ENCODE assay signal across 13 cellular contexts in genomic region chr15:68637755-68638405, GRCh38. TPM values are rescaled to one million over a fixed set of nuclear protein-coding genes. Genes with fewer than 3 reads are reported as not detected.
DNase-seq lines count a peak whose midpoint lies in the region; TF ChIP-seq lines count a peak whose summit lies in the region.
"Had no signal": no experiment of that assay in that cellular context is flagged by ENCODE, and none has a peak within 500 bp of the region (broad histone marks: within the 10 kb centered on the region; RNA-seq: fewer than 3 reads in every experiment).

No MANE protein-coding gene starts in this region.

- no peak overlapping the region for H3K4me3 ChIP-seq in ACC112 (ENCODE audit: low read depth, low read length)
- no peak overlapping the region for H3K4me3 ChIP-seq in esophagus muscularis mucosa

- H3K27ac ChIP-seq in ACC112 (ENCODE audit: low read depth, low read length) (peak overlapping the region; percentile 88), esophagus muscularis mucosa (replicated peaks in 1 of 4) (peak overlapping the region; percentile 32 to 62 (median 48))

- peaks cover 62% of the 10 kb centered on the region for H3K4me1 ChIP-seq in ACC112 (ENCODE audit: control insufficient read depth, insufficient read depth, low read length, unreplicated experiment)
- peaks cover 40 to 66% (median 62%) of the 10 kb centered on the region in 4 donors for H3K4me1 ChIP-seq in esophagus muscularis mucosa

- H3K27me3 Mint-ChIP-seq in nephron (ENCODE audit: low read depth) = peaks cover 2% of the 10 kb centered on the region
- H3K27me3 Mint-ChIP-seq: natural killer cell treated with Interleukin-12 subunit alpha and Interleukin-12 subunit beta and Interleukin-15 and Interleukin-18, amount 100 ng/mL, for 72 hours had no signal

- H3K27me3 ChIP-seq in ACC112 (ENCODE audit: insufficient read depth, low read length) (no peaks in the 10 kb centered on the region), esophagus muscularis mucosa (no peaks in the 10 kb centered on the region)

- intact Hi-C loops in esophagus muscularis mucosa (cut with DNase I) = loop anchor here (10.0 kb wide), 1 partner anchor 53 kb away; no protein-coding TSS in a partner anchor

- H3K27ac Mint-ChIP-seq in nephron = peak overlapping the region; percentile 98 to 99 (median 98)
- H3K27ac Mint-ChIP-seq: natural killer cell treated with Interleukin-12 subunit alpha and Interleukin-12 subunit beta and Interleukin-15 and Interleukin-18, amount 100 ng/mL, for 72 hours; WTC11 had no signal

- peaks cover 78% of the 10 kb centered on the region for H3K4me1 Mint-ChIP-seq in nephron

- no peak for TF ChIP-seq CTCF in esophagus muscularis mucosa (IDR thresholded peaks at IDR 0.05)
- TF ChIP-seq CTCF in nephron (IDR thresholded peaks at IDR 0.05; ENCODE audit: unreplicated experiment in 3 of 3) = no peak

- no peaks in the 10 kb centered on the region for H3K9me3 ChIP-seq in esophagus muscularis mucosa

- H3K4me3 Mint-ChIP-seq in nephron = peak overlapping the region; percentile 24 to 57 (median 44)
- H3K4me3 Mint-ChIP-seq: natural killer cell treated with Interleukin-12 subunit alpha and Interleukin-12 subunit beta and Interleukin-15 and Interleukin-18, amount 100 ng/mL, for 72 hours; WTC11 had no signal

- TF ChIP-seq EP300 in esophagus muscularis mucosa (IDR thresholded peaks at IDR 0.05) = no peak

- no peaks in the 10 kb centered on the region for H3K36me3 Mint-ChIP-seq in nephron (ENCODE audit: low read depth)
- H3K36me3 Mint-ChIP-seq: natural killer cell treated with Interleukin-12 subunit alpha and Interleukin-12 subunit beta and Interleukin-15 and Interleukin-18, amount 100 ng/mL, for 72 hours; WTC11 had no signal

- no peak for TF ChIP-seq POLR2A in esophagus muscularis mucosa (IDR thresholded peaks at IDR 0.05; ENCODE audit: low read depth)

- DNase-seq in NCI-H1417 (lab: John Stamatoyannopoulos, UW) (peak; percentile 87 to 98 (median 87)), esophagus muscularis mucosa (ENCODE audit: extremely low spot score) (no peak), pons (ENCODE audit: low spot score) (no peak), activated gamma-delta T cell (lab: John Stamatoyannopoulos, UW) (no peak), cerebellum (ENCODE audit: low spot score) (no peak), NCI-H446 (lab: John Stamatoyannopoulos, UW) (no peak)
- DNase-seq: activated T-cell treated with anti-CD3 and anti-CD28 coated beads, Interleukin-2, amount 50 U/mL, for 48 hours; central memory CD4-positive, alpha-beta T cell; stimulated activated CD4-positive, alpha-beta T cell treated with anti-CD3 and anti-CD28 coated beads, Interleukin-1b, Interleukin-23, amount 100 ng/mL, for 48 hours had no signal

- H2AFZ ChIP-seq in ACC112 (ENCODE audit: low read length, unreplicated experiment) = no peak overlapping the region

- H3K36me3 ChIP-seq in ACC112 (ENCODE audit: insufficient read depth, low read length) = no peaks in the 10 kb centered on the region
- no peaks in the 10 kb centered on the region for H3K36me3 ChIP-seq in esophagus muscularis mucosa

- WGBS in esophagus muscularis mucosa = 64% methylated on average over 5 of the region's 5 CpGs

- H3K79me2 ChIP-seq in ACC112 (ENCODE audit: control insufficient read depth, insufficient read depth, low read length, unreplicated experiment) = no peaks in the 10 kb centered on the region

- no peaks in the 10 kb centered on the region for H3K9me3 Mint-ChIP-seq in nephron
- H3K9me3 Mint-ChIP-seq: natural killer cell treated with Interleukin-12 subunit alpha and Interleukin-12 subunit beta and Interleukin-15 and Interleukin-18, amount 100 ng/mL, for 72 hours; WTC11 had no signal

RNA-seq across cellular contexts. Expression of gene CORO2B, which starts 59.1 kb away (rescaled TPM):
- total RNA-seq in esophagus muscularis mucosa (10 to 100 TPM in 1 of 4 donors, 1 to 10 TPM in 3; 5.8 to 12.2 (median 7.5) TPM), cerebellum (30.2 TPM)
- total RNA-seq: natural killer cell treated with Interleukin-12 subunit alpha and Interleukin-12 subunit beta and Interleukin-15 and Interleukin-18, amount 100 ng/mL, for 72 hours had no signal

Comparison
In these comparisons a context has a peak if more than half of its experiments do, and no peak if none do; other contexts are left out.
1. DNase-seq: peak in NCI-H1417 (3 of 3); none in esophagus muscularis mucosa (single experiment), pons (single experiment), activated gamma-delta T cell (single experiment), cerebellum (single experiment) and NCI-H446 (0 of 2).